ENCODE assay signal across 25 cellular contexts in genomic region chr4:166482755-166483154, GRCh38.
"Had no signal": no experiment of that assay in that cellular context is flagged by ENCODE, and none has a peak within 500 bp of the region (broad histone marks: within the 10 kb centered on the region; RNA-seq: fewer than 3 reads in every experiment).

No MANE protein-coding gene starts in this region.

- FAIRE-seq: colon had no signal

- ATAC-seq: activated CD8-positive, alpha-beta T cell treated with anti-CD3 and anti-CD28 coated beads, Interleukin-2, amount 10 ng/mL, durations not matched to agents 7 days and 5 days; Right ventricle myocardium inferior; T-cell; WTC11 had no signal

- DNase-seq: activated CD4-positive, alpha-beta T cell treated with anti-CD3 and anti-CD28 coated beads for 48 hours; activated CD4-positive, alpha-beta T cell treated with anti-CD3 and anti-CD28 coated beads, Interleukin-2, amount 50 U/mL, for 4 hours; activated CD4-positive, CD25-positive, alpha-beta regulatory T cell treated with anti-CD3 and anti-CD28 coated beads, Interleukin-2, amount 50 U/mL, for 72 hours; activated CD8-positive, alpha-beta memory T cell treated with anti-CD3 and anti-CD28 coated beads, Interleukin-2, amount 50 U/mL, for 48 hours; activated CD8-positive, alpha-beta T cell treated with anti-CD3 and anti-CD28 coated beads, Interleukin-2, amount 10 ng/mL, durations not matched to agents 7 days and 5 days; activated effector memory CD4-positive, alpha-beta T cell treated with Interleukin-2 at 50 U/mL for 16 hours; activated naive CD4-positive, alpha-beta T cell; activated T-cell treated with anti-CD3 and anti-CD28 coated beads, Interleukin-2, amount 50 U/mL, for 1 hour; amniotic stem cell; Karpas-422; NCI-H1048; NCI-H1694; NCI-H2029; NCI-H2107; NCI-H2171 treated with DMSO at 0.1 percent for 48 hours; NCI-H345; NCI-H510A; NCI-H526 treated with DMSO at 0.1 percent for 48 hours; NCI-H82; T-cell; T-helper 2 cell; T1000 had no signal
